In the genomic region with DNA sequence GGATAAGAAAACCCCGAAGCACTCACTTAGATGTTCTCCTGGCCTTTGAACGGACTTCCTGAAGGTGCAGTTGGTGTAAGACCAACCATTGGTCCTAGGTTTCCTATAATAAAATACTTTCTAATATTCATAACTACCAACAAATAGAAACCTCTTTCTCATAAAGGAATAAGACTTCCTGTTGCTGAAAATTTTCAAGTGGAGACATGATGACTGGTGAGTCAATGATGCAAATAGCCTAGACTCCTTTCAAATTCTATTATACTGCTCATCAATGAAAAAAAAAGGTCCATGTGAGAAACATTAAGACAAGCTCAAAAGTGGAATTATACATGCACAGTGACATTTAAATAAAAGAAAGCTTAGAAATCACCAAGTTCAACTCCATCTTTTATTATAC, we compare ENCODE assay signal across 24 cellular contexts.
DNase-seq lines count a peak whose midpoint lies in the region; ATAC-seq and TF ChIP-seq lines count a peak whose summit lies in the region.
"Had no signal": no experiment of that assay in that cellular context is flagged by ENCODE, and none has a peak within 500 bp of the region (broad histone marks: within the 10 kb centered on the region; RNA-seq: fewer than 3 reads in every experiment).

No MANE protein-coding gene starts in this region.

- H3K27ac ChIP-seq in DOHH2 (ENCODE audit: low read depth, low read length) (peak overlapping the region; percentile 91), A673 (ENCODE audit: low read depth, low read length, poor library complexity, severe bottlenecking) (no peak overlapping the region), stomach (no peak overlapping the region)
- H3K27ac ChIP-seq: esophagus muscularis mucosa, ovary, suprapubic skin had no signal

- H4K20me1 ChIP-seq in DOHH2 (ENCODE audit: control insufficient read depth, insufficient read depth, low read depth, low read length) = no peaks in the 10 kb centered on the region

- POLR2A ChIA-PET in A673 (lab: Charles Lee; ENCODE audit: low non-redundant PET) = no interaction called here

- peaks cover 15% of the 10 kb centered on the region for H3F3A ChIP-seq in DOHH2 (ENCODE audit: control insufficient read depth, insufficient read depth)

- peaks cover 5% of the 10 kb centered on the region for H3K9me3 Mint-ChIP-seq in activated CD8-positive, alpha-beta memory T cell treated with anti-CD3 and anti-CD28 coated beads, Interleukin-2, amount 10 ng/mL, durations not matched to agents 7 days and 5 days (ENCODE audit: low read depth)
- peaks cover 10% of the 10 kb centered on the region for H3K9me3 Mint-ChIP-seq in activated naive CD8-positive, alpha-beta T cell treated with anti-CD3 and anti-CD28 coated beads for 36 hours
- no peaks in the 10 kb centered on the region for H3K9me3 Mint-ChIP-seq in natural killer cell

- CTCF ChIA-PET in activated CD8-positive, alpha-beta memory T cell treated with anti-CD3 and anti-CD28 coated beads, Interleukin-2, amount 10 ng/mL, durations not matched to agents 7 days and 5 days (lab: Charles Lee) = no interaction called here
- CTCF ChIA-PET in A673 (lab: Charles Lee) = no interaction called here

- no peaks in the 10 kb centered on the region for H3K9me2 ChIP-seq in DOHH2 (replicated peaks; ENCODE audit: control insufficient read depth, low read length)

- peaks cover 5% of the 10 kb centered on the region for H3K27me3 Mint-ChIP-seq in activated CD8-positive, alpha-beta memory T cell treated with anti-CD3 and anti-CD28 coated beads, Interleukin-2, amount 10 ng/mL, durations not matched to agents 7 days and 5 days
- peaks cover 4% of the 10 kb centered on the region for H3K27me3 Mint-ChIP-seq in activated naive CD8-positive, alpha-beta T cell treated with anti-CD3 and anti-CD28 coated beads for 36 hours
- H3K27me3 Mint-ChIP-seq in natural killer cell (ENCODE audit: low read depth in 2 of 2) = no peaks in the 10 kb centered on the region
- H3K27me3 Mint-ChIP-seq: naive B cell had no signal

- 0 out of 2 replicates have a peak, but pooled peaks cover 3% of the 10 kb centered on the region for H3K27me3 ChIP-seq in DOHH2 (ENCODE audit: control insufficient read depth, low read length)
- H3K27me3 ChIP-seq in A673 (replicated peaks; ENCODE audit: insufficient read depth, low read depth, low read length, poor library complexity) = no peaks in the 10 kb centered on the region
- no peaks in the 10 kb centered on the region for H3K27me3 ChIP-seq in stomach
- H3K27me3 ChIP-seq: esophagus muscularis mucosa, ovary, suprapubic skin had no signal

- TF ChIP-seq CTCF in DOHH2 (IDR thresholded peaks at IDR 0.05; ENCODE audit: low read depth, low read length, poor library complexity, severe bottlenecking) (no peak), natural killer cell (IDR thresholded peaks at IDR 0.05) (no peak), A673 (conservative IDR thresholded peaks at IDR 0.05; ENCODE audit: low read depth, low read length) (no peak), stomach (IDR thresholded peaks at IDR 0.05) (no peak)

- H3K4me1 Mint-ChIP-seq in activated CD8-positive, alpha-beta memory T cell treated with anti-CD3 and anti-CD28 coated beads, Interleukin-2, amount 10 ng/mL, durations not matched to agents 7 days and 5 days = peaks cover 47% of the 10 kb centered on the region
- peaks cover 59% of the 10 kb centered on the region for H3K4me1 Mint-ChIP-seq in activated naive CD8-positive, alpha-beta T cell treated with anti-CD3 and anti-CD28 coated beads for 36 hours
- H3K4me1 Mint-ChIP-seq in natural killer cell = peaks cover 54 to 57% of the 10 kb centered on the region in 2 donors

- H3K4me1 ChIP-seq in DOHH2 (ENCODE audit: control insufficient read depth, low read length) (peaks cover 70% of the 10 kb centered on the region), A673 (ENCODE audit: insufficient read depth, low read length, poor library complexity, severe bottlenecking) (no peaks in the 10 kb centered on the region), stomach (no peaks in the 10 kb centered on the region)
- H3K4me1 ChIP-seq: esophagus muscularis mucosa, suprapubic skin had no signal

- H3K79me2 ChIP-seq in DOHH2 (ENCODE audit: control insufficient read depth, low read length) = no peaks in the 10 kb centered on the region

- intact Hi-C loops in natural killer cell (cut with micrococcal nuclease) = no loop called here
- intact Hi-C loops in A673 (cut with micrococcal nuclease; ENCODE audit: unreplicated experiment) = no loop called here
- intact Hi-C loops in stomach (cut with DNase I; ENCODE audit: low total_unique reads) = no loop called here

- no TSS peak for BruUV-seq in A673 (replicated peaks; lab: Mats Ljungman, UMichigan)

- no peak for TF ChIP-seq POLR2A in stomach (IDR thresholded peaks at IDR 0.05)

- TF ChIP-seq EP300 in stomach (IDR thresholded peaks at IDR 0.05) = no peak

- peaks cover 22% of the 10 kb centered on the region for H3K36me3 Mint-ChIP-seq in activated CD8-positive, alpha-beta memory T cell treated with anti-CD3 and anti-CD28 coated beads, Interleukin-2, amount 10 ng/mL, durations not matched to agents 7 days and 5 days
- H3K36me3 Mint-ChIP-seq in activated naive CD8-positive, alpha-beta T cell treated with anti-CD3 and anti-CD28 coated beads for 36 hours = peaks cover 21% of the 10 kb centered on the region
- no peaks in the 10 kb centered on the region for H3K36me3 Mint-ChIP-seq in natural killer cell
- H3K36me3 Mint-ChIP-seq: CD14-positive monocyte had no signal

- no peak for ATAC-seq in activated CD8-positive, alpha-beta memory T cell treated with anti-CD3 and anti-CD28 coated beads, Interleukin-2, amount 10 ng/mL, durations not matched to agents 7 days and 5 days
- ATAC-seq in natural killer cell = no peak
- ATAC-seq in HG03432 (IDR thresholded peaks at IDR 0.05; ENCODE audit: unreplicated experiment) = no peak
- ATAC-seq: right cardiac atrium had no signal

- no peak for DNase-seq in activated CD8-positive, alpha-beta memory T cell treated with anti-CD3 and anti-CD28 coated beads, Interleukin-2, amount 10 ng/mL, durations not matched to agents 7 days and 5 days
- DNase-seq in activated CD8-positive, alpha-beta memory T cell treated with anti-CD3 and anti-CD28 coated beads, Interleukin-2, amount 50 U/mL, for 48 hours = no peak
- DNase-seq in activated naive CD8-positive, alpha-beta T cell treated with anti-CD3 and anti-CD28 coated beads for 36 hours = no peak
- DNase-seq in natural killer cell = no peak
- no peak for DNase-seq in A673 (ENCODE audit: low spot score)
- DNase-seq in stomach = no peak
- DNase-seq: ACHN; activated effector memory CD4-positive, alpha-beta T cell treated with Interleukin-2 at 50 U/mL for 16 hours; aorta; DMS79; effector CD4-positive, alpha-beta T cell; Kasumi-1; naive B cell; NCI-H1092 treated with DMSO at 0.1 percent for 48 hours; NCI-H510A treated with DMSO at 0.1 percent for 48 hours; NK-92 treated with Interleukin-12 subunit alpha and Interleukin-12 subunit beta, amount 100 ng/mL, for 24 hours; ovary; right cardiac atrium; stimulated activated CD8-positive, alpha-beta memory T cell treated with anti-CD3 and anti-CD28 coated beads, Interleukin-4, amount 100 ng/mL, for 48 hours had no signal

- peak overlapping the region; percentile 90 for H3K27ac Mint-ChIP-seq in activated CD8-positive, alpha-beta memory T cell treated with anti-CD3 and anti-CD28 coated beads, Interleukin-2, amount 10 ng/mL, durations not matched to agents 7 days and 5 days
- peak overlapping the region; percentile 90 for H3K27ac Mint-ChIP-seq in activated naive CD8-positive, alpha-beta T cell treated with anti-CD3 and anti-CD28 coated beads for 36 hours
- peak overlapping the region; percentile 88 to 97 for H3K27ac Mint-ChIP-seq in natural killer cell
- H3K27ac Mint-ChIP-seq: CD14-positive monocyte had no signal

- peak overlapping the region; percentile 85 for H3K4me2 ChIP-seq in DOHH2 (ENCODE audit: low read length)

- H3K36me3 ChIP-seq in DOHH2 (ENCODE audit: control insufficient read depth, low read length) (no peaks in the 10 kb centered on the region), A673 (ENCODE audit: insufficient read depth, low read length, poor library complexity, severe bottlenecking) (no peaks in the 10 kb centered on the region), stomach (no peaks in the 10 kb centered on the region)
- H3K36me3 ChIP-seq: esophagus muscularis mucosa, ovary, suprapubic skin had no signal

- H3K9me3 ChIP-seq in DOHH2 (ENCODE audit: control insufficient read depth, insufficient read depth, low read length) = peaks cover 6% of the 10 kb centered on the region
- H3K9me3 ChIP-seq in A673 (ENCODE audit: low read depth, low read length, poor library complexity, severe bottlenecking) = no peaks in the 10 kb centered on the region
- no peaks in the 10 kb centered on the region for H3K9me3 ChIP-seq in stomach
- H3K9me3 ChIP-seq: esophagus muscularis mucosa, ovary, suprapubic skin had no signal

- H3K4me3 ChIP-seq in DOHH2 (ENCODE audit: low read length) (peak overlapping the region; percentile 54), A673 (ENCODE audit: low read depth, low read length, poor library complexity, severe bottlenecking) (no peak overlapping the region), stomach (no peak overlapping the region)
- H3K4me3 ChIP-seq: esophagus muscularis mucosa, ovary, suprapubic skin had no signal

- WGBS in stomach, 5 donors = 31 to 85% (median 45%) methylated on average over 2 of the region's 2 CpGs

- no peak overlapping the region for H3K4me3 Mint-ChIP-seq in activated CD8-positive, alpha-beta memory T cell treated with anti-CD3 and anti-CD28 coated beads, Interleukin-2, amount 10 ng/mL, durations not matched to agents 7 days and 5 days
- H3K4me3 Mint-ChIP-seq in activated naive CD8-positive, alpha-beta T cell treated with anti-CD3 and anti-CD28 coated beads for 36 hours = peak overlapping the region; percentile 75
- peak overlapping the region; percentile 87 for H3K4me3 Mint-ChIP-seq in natural killer cell
- H3K4me3 Mint-ChIP-seq: CD14-positive monocyte had no signal
